Comparison of ENCODE assay signal across 1 cellular context in genomic region chr15:100341662-100342560, GRCh38.
TF ChIP-seq lines count a peak whose summit lies in the region.

A gene with protein sequence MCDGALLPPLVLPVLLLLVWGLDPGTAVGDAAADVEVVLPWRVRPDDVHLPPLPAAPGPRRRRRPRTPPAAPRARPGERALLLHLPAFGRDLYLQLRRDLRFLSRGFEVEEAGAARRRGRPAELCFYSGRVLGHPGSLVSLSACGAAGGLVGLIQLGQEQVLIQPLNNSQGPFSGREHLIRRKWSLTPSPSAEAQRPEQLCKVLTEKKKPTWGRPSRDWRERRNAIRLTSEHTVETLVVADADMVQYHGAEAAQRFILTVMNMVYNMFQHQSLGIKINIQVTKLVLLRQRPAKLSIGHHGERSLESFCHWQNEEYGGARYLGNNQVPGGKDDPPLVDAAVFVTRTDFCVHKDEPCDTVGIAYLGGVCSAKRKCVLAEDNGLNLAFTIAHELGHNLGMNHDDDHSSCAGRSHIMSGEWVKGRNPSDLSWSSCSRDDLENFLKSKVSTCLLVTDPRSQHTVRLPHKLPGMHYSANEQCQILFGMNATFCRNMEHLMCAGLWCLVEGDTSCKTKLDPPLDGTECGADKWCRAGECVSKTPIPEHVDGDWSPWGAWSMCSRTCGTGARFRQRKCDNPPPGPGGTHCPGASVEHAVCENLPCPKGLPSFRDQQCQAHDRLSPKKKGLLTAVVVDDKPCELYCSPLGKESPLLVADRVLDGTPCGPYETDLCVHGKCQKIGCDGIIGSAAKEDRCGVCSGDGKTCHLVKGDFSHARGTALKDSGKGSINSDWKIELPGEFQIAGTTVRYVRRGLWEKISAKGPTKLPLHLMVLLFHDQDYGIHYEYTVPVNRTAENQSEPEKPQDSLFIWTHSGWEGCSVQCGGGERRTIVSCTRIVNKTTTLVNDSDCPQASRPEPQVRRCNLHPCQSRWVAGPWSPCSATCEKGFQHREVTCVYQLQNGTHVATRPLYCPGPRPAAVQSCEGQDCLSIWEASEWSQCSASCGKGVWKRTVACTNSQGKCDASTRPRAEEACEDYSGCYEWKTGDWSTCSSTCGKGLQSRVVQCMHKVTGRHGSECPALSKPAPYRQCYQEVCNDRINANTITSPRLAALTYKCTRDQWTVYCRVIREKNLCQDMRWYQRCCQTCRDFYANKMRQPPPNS (minus strand): TSS chr15:100341975. CDS start chr15:100341899, 76 bp downstream.

TF ChIP-seq in HepG2, 621 proteins besides CTCF, POLR2A, EP300 and RAD21 (continued from another document and continues in another):
- TF ChIP-seq, protein P1, sequence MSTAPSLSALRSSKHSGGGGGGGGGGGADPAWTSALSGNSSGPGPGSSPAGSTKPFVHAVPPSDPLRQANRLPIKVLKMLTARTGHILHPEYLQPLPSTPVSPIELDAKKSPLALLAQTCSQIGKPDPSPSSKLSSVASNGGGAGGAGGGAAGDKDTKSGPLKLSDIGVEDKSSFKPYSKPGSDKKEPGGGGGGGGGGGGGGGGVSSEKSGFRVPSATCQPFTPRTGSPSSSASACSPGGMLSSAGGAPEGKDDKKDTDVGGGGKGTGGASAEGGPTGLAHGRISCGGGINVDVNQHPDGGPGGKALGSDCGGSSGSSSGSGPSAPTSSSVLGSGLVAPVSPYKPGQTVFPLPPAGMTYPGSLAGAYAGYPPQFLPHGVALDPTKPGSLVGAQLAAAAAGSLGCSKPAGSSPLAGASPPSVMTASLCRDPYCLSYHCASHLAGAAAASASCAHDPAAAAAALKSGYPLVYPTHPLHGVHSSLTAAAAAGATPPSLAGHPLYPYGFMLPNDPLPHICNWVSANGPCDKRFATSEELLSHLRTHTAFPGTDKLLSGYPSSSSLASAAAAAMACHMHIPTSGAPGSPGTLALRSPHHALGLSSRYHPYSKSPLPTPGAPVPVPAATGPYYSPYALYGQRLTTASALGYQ (CRISPR knock-in tag; IDR thresholded peaks at IDR 0.05) = no peak
- TF ChIP-seq, protein P2, sequence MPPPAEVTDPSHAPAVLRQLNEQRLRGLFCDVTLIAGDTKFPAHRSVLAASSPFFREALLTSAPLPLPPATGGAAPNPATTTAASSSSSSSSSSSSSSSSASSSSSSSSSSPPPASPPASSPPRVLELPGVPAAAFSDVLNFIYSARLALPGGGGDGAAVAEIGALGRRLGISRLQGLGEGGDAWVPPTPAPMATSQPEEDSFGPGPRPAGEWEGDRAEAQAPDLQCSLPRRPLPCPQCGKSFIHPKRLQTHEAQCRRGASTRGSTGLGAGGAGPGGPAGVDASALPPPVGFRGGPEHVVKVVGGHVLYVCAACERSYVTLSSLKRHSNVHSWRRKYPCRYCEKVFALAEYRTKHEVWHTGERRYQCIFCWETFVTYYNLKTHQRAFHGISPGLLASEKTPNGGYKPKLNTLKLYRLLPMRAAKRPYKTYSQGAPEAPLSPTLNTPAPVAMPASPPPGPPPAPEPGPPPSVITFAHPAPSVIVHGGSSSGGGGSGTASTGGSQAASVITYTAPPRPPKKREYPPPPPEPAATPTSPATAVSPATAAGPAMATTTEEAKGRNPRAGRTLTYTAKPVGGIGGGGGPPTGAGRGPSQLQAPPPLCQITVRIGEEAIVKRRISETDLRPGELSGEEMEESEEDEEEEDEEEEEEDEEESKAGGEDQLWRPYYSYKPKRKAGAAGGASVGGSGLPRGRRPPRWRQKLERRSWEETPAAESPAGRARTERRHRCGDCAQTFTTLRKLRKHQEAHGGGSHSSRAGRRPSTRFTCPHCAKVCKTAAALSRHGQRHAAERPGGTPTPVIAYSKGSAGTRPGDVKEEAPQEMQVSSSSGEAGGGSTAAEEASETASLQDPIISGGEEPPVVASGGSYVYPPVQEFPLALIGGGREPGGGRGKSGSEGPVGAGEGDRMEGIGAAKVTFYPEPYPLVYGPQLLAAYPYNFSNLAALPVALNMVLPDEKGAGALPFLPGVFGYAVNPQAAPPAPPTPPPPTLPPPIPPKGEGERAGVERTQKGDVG (CRISPR knock-in tag; IDR thresholded peaks at IDR 0.05; ENCODE audit: borderline replicate concordance) = no peak
- TF ChIP-seq MYC (CRISPR knock-in tag; IDR thresholded peaks at IDR 0.05; ENCODE audit: borderline replicate concordance) (peak; percentile 80; the same call in 1 of the 2 replicates), MTF2 (CRISPR knock-in tag; IDR thresholded peaks at IDR 0.05; ENCODE audit: borderline replicate concordance) (peak; percentile 77), SMAD3 (CRISPR knock-in tag; IDR thresholded peaks at IDR 0.05) (no peak), NCOR1 (IDR thresholded peaks at IDR 0.05; ENCODE audit: borderline replicate concordance, low read length) (no peak), GABPB1 (CRISPR knock-in tag; IDR thresholded peaks at IDR 0.05) (peak; percentile 69), ZNF501 (CRISPR knock-in tag; IDR thresholded peaks at IDR 0.05) (0 out of 2 replicates have a peak, but pooled peaks have one; percentile 25), THAP8 (CRISPR knock-in tag; IDR thresholded peaks at IDR 0.05; ENCODE audit: borderline replicate concordance) (no peak), GATA4 (IDR thresholded peaks at IDR 0.05; ENCODE audit: borderline replicate concordance, low read depth) (no peak), GTF3A (CRISPR knock-in tag; conservative IDR thresholded peaks at IDR 0.05) (no peak), NR2F2 (IDR thresholded peaks at IDR 0.05; ENCODE audit: borderline replicate concordance, low read depth) (no peak), CEBPZ (IDR thresholded peaks at IDR 0.05; ENCODE audit: low read length) (no peak), CENPT (CRISPR knock-in tag; IDR thresholded peaks at IDR 0.05; ENCODE audit: low read depth) (no peak), JUN (CRISPR knock-in tag; IDR thresholded peaks at IDR 0.05) (no peak), NFRKB (IDR thresholded peaks at IDR 0.05) (no peak), ZNF441 (CRISPR knock-in tag; IDR thresholded peaks at IDR 0.05; ENCODE audit: borderline replicate concordance) (0 out of 2 replicates have a peak, but pooled peaks have one; percentile 21), NFYC (CRISPR knock-in tag; IDR thresholded peaks at IDR 0.05) (peak; percentile 84), ZNF12 (CRISPR knock-in tag; IDR thresholded peaks at IDR 0.05) (no peak), XRCC5 (optimal IDR thresholded peaks at IDR 0.05; ENCODE audit: low read length) (peak; percentile 30), ZNF878 (CRISPR knock-in tag; IDR thresholded peaks at IDR 0.05) (no peak), PTBP1 (IDR thresholded peaks at IDR 0.05; ENCODE audit: low read depth, low read length, poor library complexity, severe bottlenecking) (no peak), ZNF33A (CRISPR knock-in tag; IDR thresholded peaks at IDR 0.05; ENCODE audit: borderline replicate concordance) (no peak), ATF4 (CRISPR knock-in tag; IDR thresholded peaks at IDR 0.05) (0 out of 4 replicates have a peak, but pooled peaks of 1 of the 2 experiments have one; percentile 17), KAT7 (CRISPR knock-in tag; IDR thresholded peaks at IDR 0.05; ENCODE audit: borderline replicate concordance) (no peak), REPIN1 (CRISPR knock-in tag; IDR thresholded peaks at IDR 0.05; ENCODE audit: borderline replicate concordance, low read depth) (0 out of 2 replicates have a peak, but pooled peaks have one; percentile 18), REL (CRISPR knock-in tag; conservative IDR thresholded peaks at IDR 0.05) (no peak), TOE1 (CRISPR knock-in tag; IDR thresholded peaks at IDR 0.05) (no peak), GMEB1 (CRISPR knock-in tag; IDR thresholded peaks at IDR 0.05; ENCODE audit: borderline replicate concordance) (0 out of 2 replicates have a peak, but pooled peaks have one; percentile 16), CREB3 (CRISPR knock-in tag; IDR thresholded peaks at IDR 0.05) (no peak), HDAC1 (CRISPR knock-in tag; IDR thresholded peaks at IDR 0.05) (peak; percentile 70), ZFX (CRISPR knock-in tag; IDR thresholded peaks at IDR 0.05; ENCODE audit: low read depth) (no peak), HNRNPLL (IDR thresholded peaks at IDR 0.05; ENCODE audit: low read depth, low read length, poor library complexity, severe bottlenecking) (peak; percentile 64), WIZ (CRISPR knock-in tag; IDR thresholded peaks at IDR 0.05) (no peak)
- TF ChIP-seq, protein P3, sequence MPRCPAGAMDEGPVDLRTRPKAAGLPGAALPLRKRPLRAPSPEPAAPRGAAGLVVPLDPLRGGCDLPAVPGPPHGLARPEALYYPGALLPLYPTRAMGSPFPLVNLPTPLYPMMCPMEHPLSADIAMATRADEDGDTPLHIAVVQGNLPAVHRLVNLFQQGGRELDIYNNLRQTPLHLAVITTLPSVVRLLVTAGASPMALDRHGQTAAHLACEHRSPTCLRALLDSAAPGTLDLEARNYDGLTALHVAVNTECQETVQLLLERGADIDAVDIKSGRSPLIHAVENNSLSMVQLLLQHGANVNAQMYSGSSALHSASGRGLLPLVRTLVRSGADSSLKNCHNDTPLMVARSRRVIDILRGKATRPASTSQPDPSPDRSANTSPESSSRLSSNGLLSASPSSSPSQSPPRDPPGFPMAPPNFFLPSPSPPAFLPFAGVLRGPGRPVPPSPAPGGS (CRISPR knock-in tag; IDR thresholded peaks at IDR 0.05) = peak; percentile 70; the same call in 1 of the 2 replicates
- TF ChIP-seq, protein P4, sequence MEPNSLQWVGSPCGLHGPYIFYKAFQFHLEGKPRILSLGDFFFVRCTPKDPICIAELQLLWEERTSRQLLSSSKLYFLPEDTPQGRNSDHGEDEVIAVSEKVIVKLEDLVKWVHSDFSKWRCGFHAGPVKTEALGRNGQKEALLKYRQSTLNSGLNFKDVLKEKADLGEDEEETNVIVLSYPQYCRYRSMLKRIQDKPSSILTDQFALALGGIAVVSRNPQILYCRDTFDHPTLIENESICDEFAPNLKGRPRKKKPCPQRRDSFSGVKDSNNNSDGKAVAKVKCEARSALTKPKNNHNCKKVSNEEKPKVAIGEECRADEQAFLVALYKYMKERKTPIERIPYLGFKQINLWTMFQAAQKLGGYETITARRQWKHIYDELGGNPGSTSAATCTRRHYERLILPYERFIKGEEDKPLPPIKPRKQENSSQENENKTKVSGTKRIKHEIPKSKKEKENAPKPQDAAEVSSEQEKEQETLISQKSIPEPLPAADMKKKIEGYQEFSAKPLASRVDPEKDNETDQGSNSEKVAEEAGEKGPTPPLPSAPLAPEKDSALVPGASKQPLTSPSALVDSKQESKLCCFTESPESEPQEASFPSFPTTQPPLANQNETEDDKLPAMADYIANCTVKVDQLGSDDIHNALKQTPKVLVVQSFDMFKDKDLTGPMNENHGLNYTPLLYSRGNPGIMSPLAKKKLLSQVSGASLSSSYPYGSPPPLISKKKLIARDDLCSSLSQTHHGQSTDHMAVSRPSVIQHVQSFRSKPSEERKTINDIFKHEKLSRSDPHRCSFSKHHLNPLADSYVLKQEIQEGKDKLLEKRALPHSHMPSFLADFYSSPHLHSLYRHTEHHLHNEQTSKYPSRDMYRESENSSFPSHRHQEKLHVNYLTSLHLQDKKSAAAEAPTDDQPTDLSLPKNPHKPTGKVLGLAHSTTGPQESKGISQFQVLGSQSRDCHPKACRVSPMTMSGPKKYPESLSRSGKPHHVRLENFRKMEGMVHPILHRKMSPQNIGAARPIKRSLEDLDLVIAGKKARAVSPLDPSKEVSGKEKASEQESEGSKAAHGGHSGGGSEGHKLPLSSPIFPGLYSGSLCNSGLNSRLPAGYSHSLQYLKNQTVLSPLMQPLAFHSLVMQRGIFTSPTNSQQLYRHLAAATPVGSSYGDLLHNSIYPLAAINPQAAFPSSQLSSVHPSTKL (CRISPR knock-in tag; IDR thresholded peaks at IDR 0.05) = peak; percentile 30; the same call in 1 of the 2 replicates
